Comparison of ENCODE assay signal across 16 cellular contexts in genomic region chr17:40338058-40338457, GRCh38. TPM values are rescaled to one million over a fixed set of nuclear protein-coding genes. Genes with fewer than 3 reads are reported as not detected.
DNase-seq lines count a peak whose midpoint lies in the region; ATAC-seq lines count a peak whose summit lies in the region.
"Had no signal": no experiment of that assay in that cellular context is flagged by ENCODE, and none has a peak within 500 bp of the region (broad histone marks: within the 10 kb centered on the region; RNA-seq: fewer than 3 reads in every experiment).

No MANE protein-coding gene starts in this region.

- ATAC-seq in activated CD4-positive, alpha-beta T cell treated with anti-CD3 and anti-CD28 coated beads for 36 hours: peak; percentile 16
- ATAC-seq: A549 had no signal

- no peak overlapping the region for H3K4ac ChIP-seq in mesendoderm (ENCODE audit: low read depth, low read length)

- no peaks in the 10 kb centered on the region for H3K27me3 ChIP-seq in mesendoderm (ENCODE audit: insufficient read depth, low read length, poor library complexity)
- H3K27me3 ChIP-seq: ovary had no signal

- no peak overlapping the region for H2BK5ac ChIP-seq in mesendoderm (ENCODE audit: low read length)

- H3K9ac ChIP-seq in mesendoderm (ENCODE audit: low read length): no peak overlapping the region

- H2BK15ac ChIP-seq in mesendoderm (replicated peaks; ENCODE audit: low read depth): no peak overlapping the region

- H3K56ac ChIP-seq in mesendoderm (ENCODE audit: low read length): no peak overlapping the region

- H3K9me3 Mint-ChIP-seq in activated CD4-positive, alpha-beta T cell treated with anti-CD3 and anti-CD28 coated beads for 36 hours (ENCODE audit: low read depth): no peaks in the 10 kb centered on the region
- H3K9me3 Mint-ChIP-seq in dendritic cell treated with granulocyte-macrophage colony-stimulating factor and Interleukin-4, amounts not matched to agents 40 ng/mL and 50 ng/mL, for 4 days: no peaks in the 10 kb centered on the region
- H3K9me3 Mint-ChIP-seq in stimulated activated naive CD8-positive, alpha-beta T cell treated with anti-CD3 and anti-CD28 coated beads, Interleukin-15, Interleukin-2, amounts not matched to agents 100 ng/mL and 50 ng/mL, for 24 hours: no peaks in the 10 kb centered on the region

- no peak for DNase-seq in activated CD4-positive, alpha-beta T cell treated with anti-CD3 and anti-CD28 coated beads for 36 hours
- DNase-seq in activated CD4-positive, alpha-beta T cell treated with anti-CD3 and anti-CD28 coated beads for 1 hour: no peak
- DNase-seq in SKM-1 (lab: John Stamatoyannopoulos, UW; ENCODE audit: unreplicated experiment): peak; percentile 70
- no peak for DNase-seq in mesendoderm
- DNase-seq in NCI-H2196 treated with DMSO at 0.1 percent for 48 hours (lab: John Stamatoyannopoulos, UW; ENCODE audit: unreplicated experiment): no peak
- no peak for DNase-seq in activated CD4-positive, CD25-positive, alpha-beta regulatory T cell treated with anti-CD3 and anti-CD28 coated beads, Interleukin-2, amount 50 U/mL, for 72 hours
- DNase-seq: activated T-cell treated with anti-CD3 and anti-CD28 coated beads for 4 hours; caudate nucleus; NCI-H1436; NCI-H774; ovary; stimulated activated naive B cell treated with anti-CD40 and anti-IgM and Interleukin-4, amounts not matched to agents 10 μg/mL and 1 μg/mL and 100 μg/mL, for 72 hours had no signal

- peaks cover 8% of the 10 kb centered on the region for H3K79me2 ChIP-seq in mesendoderm (ENCODE audit: control insufficient read depth, insufficient read depth, low read length)

- no peak overlapping the region for H3K4me3 Mint-ChIP-seq in activated CD4-positive, alpha-beta T cell treated with anti-CD3 and anti-CD28 coated beads for 36 hours
- H3K4me3 Mint-ChIP-seq in dendritic cell treated with granulocyte-macrophage colony-stimulating factor and Interleukin-4, amounts not matched to agents 40 ng/mL and 50 ng/mL, for 4 days: no peak overlapping the region
- no peak overlapping the region for H3K4me3 Mint-ChIP-seq in stimulated activated naive CD8-positive, alpha-beta T cell treated with anti-CD3 and anti-CD28 coated beads, Interleukin-15, Interleukin-2, amounts not matched to agents 100 ng/mL and 50 ng/mL, for 24 hours
- H3K4me3 Mint-ChIP-seq: stimulated activated naive B cell treated with anti-CD40 and anti-IgM and Interleukin-4, amounts not matched to agents 10 μg/mL and 1 μg/mL and 100 μg/mL, for 72 hours had no signal

- H2AK5ac ChIP-seq in mesendoderm (ENCODE audit: low read length): no peak overlapping the region

- POLR2A ChIA-PET in activated CD4-positive, alpha-beta T cell treated with anti-CD3 and anti-CD28 coated beads for 36 hours (lab: Charles Lee): no interaction called here

- intact Hi-C loops in activated CD4-positive, alpha-beta T cell treated with anti-CD3 and anti-CD28 coated beads for 36 hours (cut with DNase I, micrococcal nuclease): no loop called here
- intact Hi-C loops in dendritic cell treated with granulocyte-macrophage colony-stimulating factor and Interleukin-4, amounts not matched to agents 40 ng/mL and 50 ng/mL, for 4 days (cut with micrococcal nuclease): no loop called here

- no peaks in the 10 kb centered on the region for H3K36me3 ChIP-seq in mesendoderm (ENCODE audit: control insufficient read depth, insufficient read depth, low read length)
- H3K36me3 ChIP-seq: ovary had no signal

- peaks cover 4% of the 10 kb centered on the region for H3K79me1 ChIP-seq in mesendoderm (ENCODE audit: low read length)

- no peak overlapping the region for H2BK120ac ChIP-seq in mesendoderm (ENCODE audit: low read depth, low read length)

- H3K4me2 ChIP-seq in mesendoderm (ENCODE audit: low read length): no peak overlapping the region
- H3K4me2 ChIP-seq: A549 had no signal

- H3K27ac Mint-ChIP-seq in activated CD4-positive, alpha-beta T cell treated with anti-CD3 and anti-CD28 coated beads for 36 hours: peak overlapping the region; percentile 79
- peak overlapping the region; percentile 51 for H3K27ac Mint-ChIP-seq in dendritic cell treated with granulocyte-macrophage colony-stimulating factor and Interleukin-4, amounts not matched to agents 40 ng/mL and 50 ng/mL, for 4 days
- peak overlapping the region; percentile 77 for H3K27ac Mint-ChIP-seq in stimulated activated naive CD8-positive, alpha-beta T cell treated with anti-CD3 and anti-CD28 coated beads, Interleukin-15, Interleukin-2, amounts not matched to agents 100 ng/mL and 50 ng/mL, for 24 hours

- no CpG with 5 or more reads among the region's 5 CpGs for WGBS in mesendoderm (ENCODE audit: extremely low coverage, insufficient coverage, low lambda C conversion rate)

- peaks cover 15% of the 10 kb centered on the region for H3K36me3 Mint-ChIP-seq in activated CD4-positive, alpha-beta T cell treated with anti-CD3 and anti-CD28 coated beads for 36 hours (ENCODE audit: low read depth)
- peaks cover 69% of the 10 kb centered on the region for H3K36me3 Mint-ChIP-seq in dendritic cell treated with granulocyte-macrophage colony-stimulating factor and Interleukin-4, amounts not matched to agents 40 ng/mL and 50 ng/mL, for 4 days (ENCODE audit: low read depth)
- peaks cover 28% of the 10 kb centered on the region for H3K36me3 Mint-ChIP-seq in stimulated activated naive CD8-positive, alpha-beta T cell treated with anti-CD3 and anti-CD28 coated beads, Interleukin-15, Interleukin-2, amounts not matched to agents 100 ng/mL and 50 ng/mL, for 24 hours (ENCODE audit: low read depth)

- H3K4me1 ChIP-seq in mesendoderm (ENCODE audit: control insufficient read depth, low read depth, low read length): peaks cover under 1% of the 10 kb centered on the region

- H3K4me1 Mint-ChIP-seq in activated CD4-positive, alpha-beta T cell treated with anti-CD3 and anti-CD28 coated beads for 36 hours: peaks cover 66% of the 10 kb centered on the region
- H3K4me1 Mint-ChIP-seq in dendritic cell treated with granulocyte-macrophage colony-stimulating factor and Interleukin-4, amounts not matched to agents 40 ng/mL and 50 ng/mL, for 4 days (ENCODE audit: low read depth): peaks cover 90% of the 10 kb centered on the region
- H3K4me1 Mint-ChIP-seq in stimulated activated naive CD8-positive, alpha-beta T cell treated with anti-CD3 and anti-CD28 coated beads, Interleukin-15, Interleukin-2, amounts not matched to agents 100 ng/mL and 50 ng/mL, for 24 hours (ENCODE audit: low read depth): peaks cover 78% of the 10 kb centered on the region

- H4K8ac ChIP-seq in mesendoderm (ENCODE audit: low read depth, low read length): no peak overlapping the region

- H3K18ac ChIP-seq in mesendoderm (ENCODE audit: low read length): no peak overlapping the region

- H4K5ac ChIP-seq in mesendoderm (ENCODE audit: low read length): no peak overlapping the region

- H3K23ac ChIP-seq in mesendoderm (ENCODE audit: low read length): no peak overlapping the region

- no peak overlapping the region for H3K4me3 ChIP-seq in mesendoderm (ENCODE audit: low read length)
- H3K4me3 ChIP-seq: A549, ovary had no signal

- H3K27ac ChIP-seq in mesendoderm (ENCODE audit: low read depth, low read length): no peak overlapping the region
- H3K27ac ChIP-seq: ovary had no signal

- CTCF ChIA-PET in activated CD4-positive, alpha-beta T cell treated with anti-CD3 and anti-CD28 coated beads for 36 hours (lab: Charles Lee): interaction anchor here (0.7 to 2.0 kb wide), 3 partner anchors 14 to 278 kb away, joined by 3 to 11 read pairs (median 6); no protein-coding TSS in a partner anchor

- no peaks in the 10 kb centered on the region for H3K27me3 Mint-ChIP-seq in activated CD4-positive, alpha-beta T cell treated with anti-CD3 and anti-CD28 coated beads for 36 hours
- no peaks in the 10 kb centered on the region for H3K27me3 Mint-ChIP-seq in dendritic cell treated with granulocyte-macrophage colony-stimulating factor and Interleukin-4, amounts not matched to agents 40 ng/mL and 50 ng/mL, for 4 days
- H3K27me3 Mint-ChIP-seq in stimulated activated naive CD8-positive, alpha-beta T cell treated with anti-CD3 and anti-CD28 coated beads, Interleukin-15, Interleukin-2, amounts not matched to agents 100 ng/mL and 50 ng/mL, for 24 hours: no peaks in the 10 kb centered on the region
- H3K27me3 Mint-ChIP-seq: stimulated activated naive B cell treated with anti-CD40 and anti-IgM and Interleukin-4, amounts not matched to agents 10 μg/mL and 1 μg/mL and 100 μg/mL, for 72 hours had no signal

RNA-seq across cellular contexts. Expression of gene GJD3, which starts 26.5 kb away (rescaled TPM):
- not detected for total RNA-seq in activated CD4-positive, alpha-beta T cell treated with anti-CD3 and anti-CD28 coated beads for 36 hours
- not detected for polyA plus RNA-seq in mesendoderm (2013, experiment 1 of 2)
- not detected for polyA plus RNA-seq in mesendoderm (2013, experiment 2 of 2)
- total RNA-seq: Daoy had no signal

RNA-seq across cellular contexts. Expression of gene RARA, which starts 29.1 kb away (rescaled TPM):
- 10 to 100 TPM; 29.8 to 40.2 TPM for total RNA-seq in activated CD4-positive, alpha-beta T cell treated with anti-CD3 and anti-CD28 coated beads for 36 hours
- 30.6 TPM for polyA plus RNA-seq in mesendoderm (2013, experiment 1 of 2)
- 29.9 TPM for polyA plus RNA-seq in mesendoderm (2013, experiment 2 of 2)

RNA-seq across cellular contexts. Expression of gene CDC6, which starts 50.4 kb away (rescaled TPM):
- 100 to 1,000 TPM; 105 to 171 TPM for total RNA-seq in activated CD4-positive, alpha-beta T cell treated with anti-CD3 and anti-CD28 coated beads for 36 hours
- polyA plus RNA-seq in mesendoderm (2013, experiment 1 of 2): 114 TPM
- 117 TPM for polyA plus RNA-seq in mesendoderm (2013, experiment 2 of 2)
